28 cellular contexts compared by ENCODE assay signal in the genomic region with DNA sequence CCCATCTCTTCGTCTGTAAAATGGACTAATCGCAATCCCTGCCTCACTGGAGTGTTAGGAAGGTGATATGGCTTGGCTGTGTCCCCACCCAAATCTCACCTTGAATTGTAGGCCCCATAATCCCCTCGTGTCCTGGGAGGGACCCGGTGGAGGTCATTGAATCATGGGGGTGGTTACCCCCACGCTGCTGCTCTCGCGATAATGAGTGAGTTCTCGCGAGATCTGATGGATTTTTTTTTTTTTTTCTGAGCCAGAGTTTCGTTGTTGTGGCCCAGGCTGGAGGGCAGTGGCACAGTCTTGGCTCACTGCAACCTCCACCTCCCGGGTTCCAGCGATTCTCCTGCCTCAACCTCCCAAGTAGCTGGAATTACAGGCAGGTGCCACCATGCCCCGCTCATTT. TPM values are rescaled to one million over a fixed set of nuclear protein-coding genes. Genes with fewer than 3 reads are reported as not detected.
DNase-seq lines count a peak whose midpoint lies in the region; ATAC-seq, FAIRE-seq and TF ChIP-seq lines count a peak whose summit lies in the region.
"Had no signal": no experiment of that assay in that cellular context is flagged by ENCODE, and none has a peak within 500 bp of the region (broad histone marks: within the 10 kb centered on the region; RNA-seq: fewer than 3 reads in every experiment).

No MANE protein-coding gene starts in this region.

- H2BK12ac ChIP-seq in mesenchymal stem cell (ENCODE audit: low read length in 2 of 2) = no peak overlapping the region

- CTCF ChIA-PET in K562 (lab: Yijun Ruan, JAX; ENCODE audit: low intra/inter-chr PET ratio) = no interaction called here

- H3K79me1 ChIP-seq in mesenchymal stem cell (replicated peaks; ENCODE audit: low read length, poor library complexity, severe bottlenecking) = no peaks in the 10 kb centered on the region

- H4K20me1 ChIP-seq in K562 (replicated peaks; ENCODE audit: control insufficient read depth, insufficient read depth, low read length) = no peaks in the 10 kb centered on the region
- H4K20me1 ChIP-seq: BLaER1 treated with 17β-estradiol and CSF1 and Interleukin-3, amounts not matched to agents 10 nM and 100 nM had no signal

- H3K36me3 Mint-ChIP-seq in T-helper 2 cell treated with Interferon-gamma antibody and Interleukin-4, amounts not matched to agents 5 μg/mL and 100 μg/mL, for 36 hours (ENCODE audit: low read depth) = peaks cover 10% of the 10 kb centered on the region
- H3K36me3 Mint-ChIP-seq in activated naive CD8-positive, alpha-beta T cell treated with anti-CD3 and anti-CD28 coated beads, Interleukin-2, amount 10 ng/mL, durations not matched to agents 7 days and 5 days = peaks cover 17% of the 10 kb centered on the region
- peaks cover 6% of the 10 kb centered on the region for H3K36me3 Mint-ChIP-seq in activated naive CD8-positive, alpha-beta T cell treated with anti-CD3 and anti-CD28 coated beads, Interleukin-2, amount 50 U/mL, for 24 hours (ENCODE audit: low read depth)

- no peak overlapping the region for H3K4ac ChIP-seq in mesenchymal stem cell (ENCODE audit: low read depth in 1 of 2, low read length in 2 of 2)

- peak overlapping the region; percentile 26 for H3K27ac Mint-ChIP-seq in T-helper 2 cell treated with Interferon-gamma antibody and Interleukin-4, amounts not matched to agents 5 μg/mL and 100 μg/mL, for 36 hours
- H3K27ac Mint-ChIP-seq in activated naive CD8-positive, alpha-beta T cell treated with anti-CD3 and anti-CD28 coated beads, Interleukin-2, amount 10 ng/mL, durations not matched to agents 7 days and 5 days = peak overlapping the region; percentile 25
- H3K27ac Mint-ChIP-seq in activated naive CD8-positive, alpha-beta T cell treated with anti-CD3 and anti-CD28 coated beads, Interleukin-2, amount 50 U/mL, for 24 hours = no peak overlapping the region
- H3K27ac Mint-ChIP-seq: CD14-positive monocyte; CD4-positive, alpha-beta T cell; CD8-positive, alpha-beta memory T cell; GM23338; H9; HFFc6 had no signal

- peaks cover 3% of the 10 kb centered on the region for H3K27me3 Mint-ChIP-seq in T-helper 2 cell treated with Interferon-gamma antibody and Interleukin-4, amounts not matched to agents 5 μg/mL and 100 μg/mL, for 36 hours (ENCODE audit: low read depth)
- H3K27me3 Mint-ChIP-seq in activated naive CD8-positive, alpha-beta T cell treated with anti-CD3 and anti-CD28 coated beads, Interleukin-2, amount 10 ng/mL, durations not matched to agents 7 days and 5 days = peaks cover 5% of the 10 kb centered on the region
- peaks cover 12% of the 10 kb centered on the region for H3K27me3 Mint-ChIP-seq in activated naive CD8-positive, alpha-beta T cell treated with anti-CD3 and anti-CD28 coated beads, Interleukin-2, amount 50 U/mL, for 24 hours
- H3K27me3 Mint-ChIP-seq: CD4-positive, alpha-beta T cell had no signal

- BruUV-seq in K562 (replicated peaks; lab: Mats Ljungman, UMichigan) = no TSS peak

- peaks cover 25% of the 10 kb centered on the region for H3K9me3 Mint-ChIP-seq in T-helper 2 cell treated with Interferon-gamma antibody and Interleukin-4, amounts not matched to agents 5 μg/mL and 100 μg/mL, for 36 hours
- H3K9me3 Mint-ChIP-seq in activated naive CD8-positive, alpha-beta T cell treated with anti-CD3 and anti-CD28 coated beads, Interleukin-2, amount 10 ng/mL, durations not matched to agents 7 days and 5 days = peaks cover 16% of the 10 kb centered on the region
- peaks cover 7% of the 10 kb centered on the region for H3K9me3 Mint-ChIP-seq in activated naive CD8-positive, alpha-beta T cell treated with anti-CD3 and anti-CD28 coated beads, Interleukin-2, amount 50 U/mL, for 24 hours
- H3K9me3 Mint-ChIP-seq: CD4-positive, alpha-beta T cell had no signal

- no peak for TF ChIP-seq RAD21 in K562 (CRISPR knock-in tag; conservative IDR thresholded peaks at IDR 0.05 in 1 of 2, IDR thresholded peaks at IDR 0.05 in 1 of 2)

- no peaks in the 10 kb centered on the region for H3K9me1 ChIP-seq in K562 (ENCODE audit: control insufficient read depth, insufficient read depth, low read length)

- H3K79me2 ChIP-seq in K562 (ENCODE audit: control insufficient read depth, insufficient read depth, low read length) = no peaks in the 10 kb centered on the region

- no peak overlapping the region for H2AK5ac ChIP-seq in mesenchymal stem cell (ENCODE audit: low read length, severe bottlenecking)

- no peak overlapping the region for H3K4me2 ChIP-seq in K562 (ENCODE audit: insufficient read depth, low read length)
- H3K4me2 ChIP-seq in mesenchymal stem cell (ENCODE audit: low read length, poor library complexity, severe bottlenecking) = no peak overlapping the region
- H3K4me2 ChIP-seq: A549; BLaER1 treated with 17β-estradiol and CSF1 and Interleukin-3, amounts not matched to agents 10 nM and 100 nM; GM23338 had no signal

- H2BK120ac ChIP-seq in mesenchymal stem cell (ENCODE audit: low read depth, low read length) = no peak overlapping the region

- ATAC-seq in activated naive CD8-positive, alpha-beta T cell treated with anti-CD3 and anti-CD28 coated beads, Interleukin-2, amount 10 ng/mL, durations not matched to agents 7 days and 5 days (ENCODE audit: low read depth) = no peak
- no peak for ATAC-seq in activated naive CD8-positive, alpha-beta T cell treated with anti-CD3 and anti-CD28 coated beads, Interleukin-2, amount 50 U/mL, for 24 hours
- no peak for ATAC-seq in K562
- ATAC-seq: A549, GM23338 had no signal

- TF ChIP-seq CTCF in K562 (IDR thresholded peaks at IDR 0.05 in 2 of 3, conservative IDR thresholded peaks at IDR 0.05 in 1 of 3; ENCODE audit: insufficient read depth in 2 of 3, low read depth in 1 of 3, low read length in 3 of 3) = no peak

- peaks cover 30% of the 10 kb centered on the region for H3K4me1 Mint-ChIP-seq in T-helper 2 cell treated with Interferon-gamma antibody and Interleukin-4, amounts not matched to agents 5 μg/mL and 100 μg/mL, for 36 hours (ENCODE audit: low read depth)
- peaks cover 34% of the 10 kb centered on the region for H3K4me1 Mint-ChIP-seq in activated naive CD8-positive, alpha-beta T cell treated with anti-CD3 and anti-CD28 coated beads, Interleukin-2, amount 10 ng/mL, durations not matched to agents 7 days and 5 days
- peaks cover 35% of the 10 kb centered on the region for H3K4me1 Mint-ChIP-seq in activated naive CD8-positive, alpha-beta T cell treated with anti-CD3 and anti-CD28 coated beads, Interleukin-2, amount 50 U/mL, for 24 hours
- H3K4me1 Mint-ChIP-seq: GM23338, H9 had no signal

- no peaks in the 10 kb centered on the region for H3K9me3 ChIP-seq in K562 (replicated peaks; ENCODE audit: control insufficient read depth, insufficient read depth, low read depth, low read length)
- no peaks in the 10 kb centered on the region for H3K9me3 ChIP-seq in mesenchymal stem cell (ENCODE audit: control insufficient read depth, low read length)
- H3K9me3 ChIP-seq: A549, BE2C had no signal

- H3K4me3 Mint-ChIP-seq in T-helper 2 cell treated with Interferon-gamma antibody and Interleukin-4, amounts not matched to agents 5 μg/mL and 100 μg/mL, for 36 hours = no peak overlapping the region
- no peak overlapping the region for H3K4me3 Mint-ChIP-seq in activated naive CD8-positive, alpha-beta T cell treated with anti-CD3 and anti-CD28 coated beads, Interleukin-2, amount 10 ng/mL, durations not matched to agents 7 days and 5 days
- H3K4me3 Mint-ChIP-seq in activated naive CD8-positive, alpha-beta T cell treated with anti-CD3 and anti-CD28 coated beads, Interleukin-2, amount 50 U/mL, for 24 hours = no peak overlapping the region
- H3K4me3 Mint-ChIP-seq: CD14-positive monocyte; CD4-positive, alpha-beta T cell; H9; HFFc6 had no signal

- no peak overlapping the region for H3K23ac ChIP-seq in mesenchymal stem cell (ENCODE audit: low read length in 2 of 2)

- no peak overlapping the region for H4K91ac ChIP-seq in mesenchymal stem cell (ENCODE audit: low read length)

- H3K18ac ChIP-seq in mesenchymal stem cell (ENCODE audit: low read depth in 1 of 2, low read length in 2 of 2) = no peak overlapping the region

- H3K27me3 ChIP-seq in K562 (ENCODE audit: control insufficient read depth in 2 of 2, insufficient read depth in 2 of 2, low read length in 2 of 2) = peaks cover 0 to 16% of the 10 kb centered on the region in 2 experiments; a peak in 2 of 5 replicates
- peaks cover 0 to 13% of the 10 kb centered on the region in 2 experiments for H3K27me3 ChIP-seq in mesenchymal stem cell (ENCODE audit: control insufficient read depth in 1 of 2, insufficient read depth in 1 of 2, low read length in 2 of 2)
- H3K27me3 ChIP-seq: BE2C; BLaER1 treated with 17β-estradiol and CSF1 and Interleukin-3, amounts not matched to agents 10 nM and 100 nM had no signal

- no peak overlapping the region for H3K4me3 ChIP-seq in K562
- no peak overlapping the region for H3K4me3 ChIP-seq in mesenchymal stem cell (ENCODE audit: insufficient read depth in 1 of 2, low read depth in 1 of 2, low read length in 2 of 2)
- H3K4me3 ChIP-seq: A549; BLaER1 treated with 17β-estradiol and CSF1 and Interleukin-3, amounts not matched to agents 10 nM and 100 nM; GM23338 had no signal

- no peak overlapping the region for H3K14ac ChIP-seq in mesenchymal stem cell (ENCODE audit: low read length in 2 of 2)

- H3K27ac ChIP-seq in K562 (ENCODE audit: extremely low read depth, low read depth, low read length) (no peak overlapping the region), mesenchymal stem cell (ENCODE audit: low read length, poor library complexity, severe bottlenecking) (no peak overlapping the region)
- H3K27ac ChIP-seq: A549; BLaER1 treated with 17β-estradiol and CSF1 and Interleukin-3, amounts not matched to agents 10 nM and 100 nM had no signal

- H3K4me1 ChIP-seq in K562 (replicated peaks in 1 of 2; ENCODE audit: control insufficient read depth in 2 of 2, insufficient read depth in 2 of 2, low read length in 2 of 2) (peaks cover 0 to 10% of the 10 kb centered on the region in 2 experiments; a peak in 2 of 5 replicates), mesenchymal stem cell (ENCODE audit: control insufficient read depth, insufficient read depth, low read depth, low read length) (no peaks in the 10 kb centered on the region)
- H3K4me1 ChIP-seq: A549, BE2C had no signal

- FAIRE-seq in K562 (lab: Jason Lieb, UNC) = no peak
- FAIRE-seq: A549, D721Med, GM12891, GM18507 had no signal

- TF ChIP-seq EP300 in K562 (IDR thresholded peaks at IDR 0.05; ENCODE audit: low read length) = no peak

- no peak overlapping the region for H4K8ac ChIP-seq in mesenchymal stem cell (ENCODE audit: low read length)

- in situ Hi-C loops in K562 (cut with MboI) = no loop called here

- no peak overlapping the region for H2AFZ ChIP-seq in K562 (ENCODE audit: low read depth, low read length)
- no peak overlapping the region for H2AFZ ChIP-seq in mesenchymal stem cell (ENCODE audit: low read depth, low read length)
- H2AFZ ChIP-seq: GM23338 had no signal

- H3K9ac ChIP-seq in K562 (ENCODE audit: insufficient read depth in 1 of 2, low read depth in 2 of 2, low read length in 2 of 2) (no peak overlapping the region), mesenchymal stem cell (ENCODE audit: low read length) (no peak overlapping the region)
- H3K9ac ChIP-seq: BLaER1 treated with 17β-estradiol and CSF1 and Interleukin-3, amounts not matched to agents 10 nM and 100 nM had no signal

- 19% methylated on average over 8 of the region's 13 CpGs for WGBS in K562 (ENCODE audit: insufficient coverage, low coverage, missing lambda C conversion rate)
- 92% methylated on average over 13 of the region's 13 CpGs for WGBS in mesenchymal stem cell

- no peaks in the 10 kb centered on the region for H3K36me3 ChIP-seq in K562 (ENCODE audit: control insufficient read depth, insufficient read depth, low read length)
- no peaks in the 10 kb centered on the region for H3K36me3 ChIP-seq in mesenchymal stem cell (ENCODE audit: control insufficient read depth in 1 of 2, insufficient read depth in 2 of 2, low read depth in 1 of 2, low read length in 2 of 2)
- H3K36me3 ChIP-seq: BE2C; BLaER1 treated with 17β-estradiol and CSF1 and Interleukin-3, amounts not matched to agents 10 nM and 100 nM had no signal

- DNase-seq in T-helper 2 cell treated with Interferon-gamma antibody and Interleukin-4, amounts not matched to agents 5 μg/mL and 100 μg/mL, for 36 hours (ENCODE audit: low spot score) = no peak
- no peak for DNase-seq in T-helper 2 cell
- no peak for DNase-seq in activated naive CD8-positive, alpha-beta T cell treated with anti-CD3 and anti-CD28 coated beads, Interleukin-2, amount 10 ng/mL, durations not matched to agents 7 days and 5 days
- no peak for DNase-seq in activated naive CD8-positive, alpha-beta T cell treated with anti-CD3 and anti-CD28 coated beads, Interleukin-2, amount 50 U/mL, for 24 hours
- DNase-seq in K562 (ENCODE audit: extremely low read depth in 1 of 4, low spot score in 3 of 4) = no peak
- DNase-seq in mesenchymal stem cell = no peak
- no peak for DNase-seq in DMS79 treated with DMSO at 0.1 percent for 48 hours (lab: John Stamatoyannopoulos, UW)
- DNase-seq: 8988T; ACHN; AML-193; BE2C; CD4-positive, alpha-beta T cell; CD8-positive, alpha-beta memory T cell; DMS 273 treated with DMSO at 0.1 percent for 48 hours; DMS79; GF-D8; H9; HFFc6 had no signal

- TF ChIP-seq POLR2A in K562 (conservative IDR thresholded peaks at IDR 0.05) = no peak

- POLR2A ChIA-PET in activated naive CD8-positive, alpha-beta T cell treated with anti-CD3 and anti-CD28 coated beads, Interleukin-2, amount 10 ng/mL, durations not matched to agents 7 days and 5 days (lab: Charles Lee) = no interaction called here
- POLR2A ChIA-PET in K562 (lab: Yijun Ruan, JAX) = no interaction called here

- H2BK15ac ChIP-seq in mesenchymal stem cell (ENCODE audit: low read depth, poor library complexity, severe bottlenecking) = peak overlapping the region; percentile 20

- intact Hi-C loops in K562 (cut with micrococcal nuclease) = no loop called here

- no peak overlapping the region for H2BK5ac ChIP-seq in mesenchymal stem cell (ENCODE audit: low read depth, low read length, poor library complexity, severe bottlenecking)

RNA-seq across cellular contexts. Expression of a gene that starts 11.2 kb away (rescaled TPM):
- under 1 TPM; 0.51 to 0.58 TPM for total RNA-seq in activated naive CD8-positive, alpha-beta T cell treated with anti-CD3 and anti-CD28 coated beads, Interleukin-2, amount 10 ng/mL, durations not matched to agents 7 days and 5 days
- total RNA-seq in K562 (2011; cell fraction: chromatin; rRNA removed; ENCODE audit: low replicate concordance) = 0.07 TPM in 1 of 2 replicates, not detected in the other
- 0.17 TPM in 1 of 2 replicates, not detected in the other for total RNA-seq in K562 (2011; cell fraction: nucleolus; rRNA removed)
- total RNA-seq in K562 (2011; cell fraction: nucleoplasm; rRNA removed) = not detected in 2 replicates
- not detected in 2 replicates for total RNA-seq in K562 (2014; rRNA removed)
- not detected in 2 replicates for total RNA-seq in K562 (2014; rRNA removed; fragmentation: Illumina TruSeq; extraction: Trizol)
- total RNA-seq in K562 (2015; rRNA removed; fragmentation: Illumina TruSeq; extraction: Trizol) = not detected in 2 replicates
- total RNA-seq in K562 (2021) = not detected in 2 replicates
- polyA plus RNA-seq in K562 (2011; rRNA removed) = 0.01 and 0.06 TPM in 2 replicates
- polyA plus RNA-seq in K562 (2011; cell fraction: cytosol; rRNA removed) = 0.25 TPM in 1 of 2 replicates, not detected in the other
- polyA plus RNA-seq in K562 (2011; cell fraction: nucleus; rRNA removed) = 0.11 TPM in 1 of 2 replicates, not detected in the other
- 0.01 TPM in 1 of 2 replicates, not detected in the other for polyA plus RNA-seq in K562 (2012)
- polyA plus RNA-seq in K562 (2014; fragmentation: Illumina TruSeq; extraction: Trizol) = not detected in 2 replicates
- not detected for polyA plus RNA-seq in K562 (2014; fragmentation: Nextera tagmentation; extraction: Ambion mirVana)
- not detected in 2 replicates for polyA plus RNA-seq in K562 (2014; rRNA removed)
- 0.07 TPM in 1 of 2 replicates, not detected in the other for polyA minus RNA-seq in K562 (2011; rRNA and poly(A)+ RNA removed)
- 0.29 TPM in 1 of 2 replicates, not detected in the other for polyA minus RNA-seq in K562 (2011; cell fraction: cytosol; rRNA and poly(A)+ RNA removed)
- polyA minus RNA-seq in K562 (2011; cell fraction: nucleus; rRNA and poly(A)+ RNA removed) = not detected in 2 replicates
- polyA plus RNA-seq in mesenchymal stem cell (2013, experiment 1 of 2) = not detected
- polyA plus RNA-seq in mesenchymal stem cell (2013, experiment 2 of 2) = not detected
- total RNA-seq: CD4-positive, alpha-beta T cell; CD8-positive, alpha-beta memory T cell; Daoy; GM23338; H4; H9; HFFc6 had no signal
- polyA plus RNA-seq: A549; CD14-positive monocyte; CD8-positive, alpha-beta memory T cell; GM23338 had no signal

RNA-seq across cellular contexts. Expression of a gene that starts 20.4 kb away (rescaled TPM):
- not detected for total RNA-seq in activated naive CD8-positive, alpha-beta T cell treated with anti-CD3 and anti-CD28 coated beads, Interleukin-2, amount 10 ng/mL, durations not matched to agents 7 days and 5 days
- not detected in 2 replicates for total RNA-seq in K562 (2011; cell fraction: chromatin; rRNA removed; ENCODE audit: low replicate concordance)
- not detected in 2 replicates for total RNA-seq in K562 (2011; cell fraction: nucleolus; rRNA removed)
- total RNA-seq in K562 (2011; cell fraction: nucleoplasm; rRNA removed) = not detected in 2 replicates
- total RNA-seq in K562 (2014; rRNA removed) (not detected in 2 replicates), K562 (2014; rRNA removed; fragmentation: Illumina TruSeq; extraction: Trizol) (not detected in 2 replicates), K562 (2015; rRNA removed; fragmentation: Illumina TruSeq; extraction: Trizol) (not detected in 2 replicates), K562 (2021) (not detected in 2 replicates)
- polyA plus RNA-seq in K562 (2011; rRNA removed) (not detected in 2 replicates), K562 (2014; fragmentation: Illumina TruSeq; extraction: Trizol) (not detected in 2 replicates), K562 (2014; fragmentation: Nextera tagmentation; extraction: Ambion mirVana) (not detected), K562 (2014; rRNA removed) (not detected in 2 replicates)
- not detected in 2 replicates for polyA plus RNA-seq in K562 (2011; cell fraction: cytosol; rRNA removed)
- not detected in 2 replicates for polyA plus RNA-seq in K562 (2011; cell fraction: nucleus; rRNA removed)
- polyA plus RNA-seq in K562 (2012) = not detected in 2 replicates
- polyA minus RNA-seq in K562 (2011; rRNA and poly(A)+ RNA removed) = not detected in 2 replicates
- not detected in 2 replicates for polyA minus RNA-seq in K562 (2011; cell fraction: cytosol; rRNA and poly(A)+ RNA removed)
- not detected in 2 replicates for polyA minus RNA-seq in K562 (2011; cell fraction: nucleus; rRNA and poly(A)+ RNA removed)
- not detected for polyA plus RNA-seq in mesenchymal stem cell (2013, experiment 1 of 2)
- not detected for polyA plus RNA-seq in mesenchymal stem cell (2013, experiment 2 of 2)
- total RNA-seq: CD4-positive, alpha-beta T cell; CD8-positive, alpha-beta memory T cell; Daoy; G401; H4; H9; HFFc6 had no signal
- polyA plus RNA-seq: A549; CD14-positive monocyte; CD8-positive, alpha-beta memory T cell had no signal
